In the genomic region with DNA sequence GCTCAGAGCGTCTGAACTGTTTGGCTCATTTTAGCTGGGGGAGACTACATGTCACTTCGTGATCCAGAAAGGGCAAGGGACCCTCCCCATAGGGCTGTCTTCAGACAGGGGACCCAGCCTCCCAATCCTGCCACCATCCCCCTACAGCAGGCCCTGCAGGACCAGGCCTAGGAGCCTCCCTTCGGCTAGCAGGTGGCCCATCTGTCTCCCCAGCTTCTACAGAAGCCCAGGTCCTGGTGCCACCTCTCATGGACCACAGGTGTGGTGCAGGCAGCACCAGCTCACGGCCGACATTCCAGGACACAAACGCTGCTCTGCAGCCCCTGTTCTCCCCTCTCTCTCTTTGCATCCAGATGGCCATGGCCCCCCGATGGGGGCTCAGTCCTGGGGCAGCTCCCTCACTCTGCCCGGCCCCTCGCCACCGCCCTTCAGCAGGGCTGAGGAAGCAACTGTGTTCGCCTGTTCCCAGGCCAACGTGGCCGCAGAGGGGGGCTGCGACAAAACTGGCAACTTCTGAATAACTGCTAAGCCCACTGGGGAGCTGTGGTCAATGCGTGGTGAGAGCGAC, we compare ENCODE assay signal across 19 cellular contexts. TPM values are rescaled to one million over a fixed set of nuclear protein-coding genes. Genes with fewer than 3 reads are reported as not detected.
DNase-seq lines count a peak whose midpoint lies in the region; ATAC-seq and TF ChIP-seq lines count a peak whose summit lies in the region.
"Had no signal": no experiment of that assay in that cellular context is flagged by ENCODE, and none has a peak within 500 bp of the region (broad histone marks: within the 10 kb centered on the region; RNA-seq: fewer than 3 reads in every experiment).

No MANE protein-coding gene starts in this region.

- H3K4me3 ChIP-seq in PC-3 (ENCODE audit: low read length) (no peak overlapping the region), gastrocnemius medialis (no peak overlapping the region)
- H3K4me3 ChIP-seq: breast epithelium, heart left ventricle, left lung, tibial artery had no signal

- H3K4me2 ChIP-seq in PC-3 (ENCODE audit: low read length), result no peak overlapping the region

- H3K4me1 ChIP-seq in PC-3 (ENCODE audit: insufficient read depth, low read length), result no peaks in the 10 kb centered on the region
- H3K4me1 ChIP-seq in gastrocnemius medialis, result no peaks in the 10 kb centered on the region
- H3K4me1 ChIP-seq: breast epithelium, tibial artery had no signal

- H3K9me2 ChIP-seq in PC-3 (replicated peaks; ENCODE audit: low read length), result no peaks in the 10 kb centered on the region

- peaks cover 0 to 4% (median 2%) of the 10 kb centered on the region in 3 donors for H3K27me3 Mint-ChIP-seq in CD14-positive monocyte (ENCODE audit: low read depth in 3 of 3)
- H3K27me3 Mint-ChIP-seq: activated CD4-positive, alpha-beta T cell treated with anti-CD3 and anti-CD28 coated beads, Interleukin-2, amount 10 ng/mL, durations not matched to agents 24 days and 14 days; progenitor cell of endocrine pancreas had no signal

- ATAC-seq in GM21723 (IDR thresholded peaks at IDR 0.05; ENCODE audit: unreplicated experiment) (peak; percentile 30), PC-3 (peak; percentile 7), left lobe of liver (peak; percentile 5), gastrocnemius medialis (no peak), HG03045 (IDR thresholded peaks at IDR 0.05; ENCODE audit: unreplicated experiment) (no peak)

- no peaks in the 10 kb centered on the region for H4K20me1 ChIP-seq in PC-3 (ENCODE audit: low read length)

- POLR2A ChIA-PET in PC-3 (lab: Charles Lee; ENCODE audit: unreplicated experiment), result no interaction called here

- H2AFZ ChIP-seq in PC-3 (ENCODE audit: low read length), result no peak overlapping the region

- H3K27ac Mint-ChIP-seq in CD14-positive monocyte, result no peak overlapping the region
- H3K27ac Mint-ChIP-seq: progenitor cell of endocrine pancreas had no signal

- H3K27ac ChIP-seq in PC-3 (ENCODE audit: low read length) (no peak overlapping the region), gastrocnemius medialis (no peak overlapping the region)
- H3K27ac ChIP-seq: breast epithelium, heart left ventricle, left lung, RWPE1, tibial artery had no signal

- H3K36me3 ChIP-seq in PC-3 (ENCODE audit: low read depth, low read length), result no peaks in the 10 kb centered on the region
- H3K36me3 ChIP-seq in gastrocnemius medialis, result peaks cover 0 to 46% of the 10 kb centered on the region in 2 donors
- H3K36me3 ChIP-seq: breast epithelium had no signal

- no peak overlapping the region for H3K9ac ChIP-seq in PC-3 (ENCODE audit: low read length)

- no peaks in the 10 kb centered on the region for H3F3A ChIP-seq in PC-3 (ENCODE audit: low read length, unreplicated experiment)

- H3K27me3 ChIP-seq in PC-3 (ENCODE audit: low read length), result no peaks in the 10 kb centered on the region
- no peaks in the 10 kb centered on the region for H3K27me3 ChIP-seq in gastrocnemius medialis
- H3K27me3 ChIP-seq: breast epithelium, heart left ventricle, left lung, tibial artery had no signal

- no peak for TF ChIP-seq POLR2A in gastrocnemius medialis (IDR thresholded peaks at IDR 0.05)

- CTCF ChIA-PET in PC-3 (lab: Charles Lee), result no interaction called here

- in situ Hi-C loops in gastrocnemius medialis (cut with MboI; ENCODE audit: low sequenced_read_pairs in 4 of 4), result loop anchor here in 1 of 4 donors (25.0 kb wide), 1 partner anchor 129 kb away; a partner anchor contains a TSS

- no peak for DNase-seq in CD14-positive monocyte (ENCODE audit: low spot score)
- DNase-seq in PC-3, result no peak
- no peak for DNase-seq in left lobe of liver (ENCODE audit: low spot score)
- no peak for DNase-seq in T-helper 1 cell
- DNase-seq in COLO668 (lab: John Stamatoyannopoulos, UW; ENCODE audit: unreplicated experiment), result no peak
- DNase-seq in gastrocnemius medialis, result no peak
- DNase-seq: activated gamma-delta T cell, left lung, NCI-H1105 treated with DMSO at 0.1 percent for 48 hours, tibial artery had no signal

- H3K9me3 Mint-ChIP-seq in CD14-positive monocyte, result peaks cover 0 to 4% (median 0%) of the 10 kb centered on the region in 7 donors
- H3K9me3 Mint-ChIP-seq: activated CD4-positive, alpha-beta T cell treated with anti-CD3 and anti-CD28 coated beads, Interleukin-2, amount 10 ng/mL, durations not matched to agents 24 days and 14 days had no signal

- peaks cover 69 to 82% of the 10 kb centered on the region in 2 donors for H3K36me3 Mint-ChIP-seq in CD14-positive monocyte

- no peaks in the 10 kb centered on the region for H3K9me3 ChIP-seq in PC-3 (ENCODE audit: low read length)
- no peaks in the 10 kb centered on the region for H3K9me3 ChIP-seq in gastrocnemius medialis
- H3K9me3 ChIP-seq: breast epithelium, heart left ventricle, left lung, tibial artery had no signal

- intact Hi-C loops in CD14-positive monocyte (cut with micrococcal nuclease), result no loop called here
- intact Hi-C loops in PC-3 (cut with micrococcal nuclease), result no loop called here
- intact Hi-C loops in gastrocnemius medialis (cut with DNase I; ENCODE audit: low total_unique reads), result loop anchor here (5.0 kb wide), 1 partner anchor 219 kb away; no protein-coding TSS in a partner anchor

- no TSS peak for BruUV-seq in PC-3 (replicated peaks; lab: Mats Ljungman, UMichigan)

- no peak overlapping the region for H3K4me3 Mint-ChIP-seq in CD14-positive monocyte
- H3K4me3 Mint-ChIP-seq: activated CD4-positive, alpha-beta T cell treated with anti-CD3 and anti-CD28 coated beads, Interleukin-2, amount 10 ng/mL, durations not matched to agents 24 days and 14 days had no signal

- TF ChIP-seq CTCF in CD14-positive monocyte (IDR thresholded peaks at IDR 0.05) (peak; percentile 46), PC-3 (conservative IDR thresholded peaks at IDR 0.05; ENCODE audit: low read depth, low read length) (no peak), gastrocnemius medialis (IDR thresholded peaks at IDR 0.05 in 4 of 5, conservative IDR thresholded peaks at IDR 0.05 in 1 of 5) (no peak)

- H3K4me1 Mint-ChIP-seq in CD14-positive monocyte, result peaks cover 19% of the 10 kb centered on the region
- H3K4me1 Mint-ChIP-seq: activated CD4-positive, alpha-beta T cell treated with anti-CD3 and anti-CD28 coated beads, Interleukin-2, amount 10 ng/mL, durations not matched to agents 24 days and 14 days had no signal

- H3K79me2 ChIP-seq in PC-3 (ENCODE audit: low read length), result no peaks in the 10 kb centered on the region

RNA-seq across cellular contexts. Expression of a gene that starts 10.3 kb away (rescaled TPM):
- 10 to 100 TPM in 1 of 2 donors, 1 to 10 TPM in 1; 5.7 to 10.2 TPM for polyA plus RNA-seq in CD14-positive monocyte
- total RNA-seq in PC-3 (2014; rRNA removed), result 9.4 and 11.5 TPM in 2 replicates
- 17.3 TPM for total RNA-seq in left lobe of liver
- 10 to 100 TPM; 16.0 to 59.6 (median 33.9) TPM for total RNA-seq in gastrocnemius medialis

RNA-seq across cellular contexts. Expression of a gene that starts 30.5 kb away (rescaled TPM):
- polyA plus RNA-seq in CD14-positive monocyte, result not detected
- 12.0 and 13.9 TPM in 2 replicates for total RNA-seq in PC-3 (2014; rRNA removed)
- 2.6 TPM for total RNA-seq in left lobe of liver
- total RNA-seq in gastrocnemius medialis, result 1 to 10 TPM in 3 of 4 donors, not detected in 1; 1.6 to 2.1 (median 1.8) TPM
- total RNA-seq: mononuclear cell had no signal
- polyA plus RNA-seq: neural cell had no signal

RNA-seq across cellular contexts. Expression of a gene that starts 39.7 kb away (rescaled TPM):
- 100 to 1,000 TPM; 120 to 149 TPM for polyA plus RNA-seq in CD14-positive monocyte
- total RNA-seq in PC-3 (2014; rRNA removed) (52.5 and 55.0 TPM in 2 replicates), left lobe of liver (137 TPM), gastrocnemius medialis (100 to 1,000 TPM in 3 of 4 donors, 10 to 100 TPM in 1; 60.5 to 180 (median 114) TPM)

Comparison
In these comparisons a context has a peak if more than half of its experiments do, and no peak if none do; other contexts are left out.
1. ATAC-seq: peak in GM21723 (single experiment), PC-3 (single experiment) and left lobe of liver (single experiment); none in gastrocnemius medialis (0 of 2) and HG03045 (single experiment).